In genomic region chrX:18906286-18906685, GRCh38 we compare ENCODE assay signal across 36 cellular contexts.
"Had no signal": no experiment of that assay in that cellular context is flagged by ENCODE, and none has a peak within 500 bp of the region (broad histone marks: within the 10 kb centered on the region; RNA-seq: fewer than 3 reads in every experiment).

No MANE protein-coding gene starts in this region.

- H3K27ac ChIP-seq: KMS-11 had no signal

- H3K36me3 ChIP-seq: MG63 had no signal

- DNase-seq: Karpas-422, Kasumi-1, MG63, MM.1S, MV-4-11, NCI-H1048, NCI-H1092, NCI-H1092 treated with DMSO at 0.1 percent for 48 hours, NCI-H1105, NCI-H1105 treated with DMSO at 0.1 percent for 48 hours, NCI-H1417, NCI-H1417 treated with DMSO at 0.1 percent for 48 hours, NCI-H1436, NCI-H1436 treated with DMSO at 0.1 percent for 48 hours, NCI-H146, NCI-H1694, NCI-H1694 treated with DMSO at 0.1 percent for 48 hours, NCI-H187, NCI-H187 treated with DMSO at 0.1 percent for 48 hours, NCI-H1930, NCI-H2029, NCI-H2029 treated with DMSO at 0.1 percent for 48 hours, NCI-H2081, NCI-H2081 treated with DMSO at 0.1 percent for 48 hours, NCI-H2107, NCI-H2171, NCI-H2171 treated with DMSO at 0.1 percent for 48 hours, NCI-H2227 treated with DMSO at 0.1 percent for 48 hours, NCI-H226, NCI-H345, NCI-H446, NCI-H446 treated with DMSO at 0.1 percent for 48 hours, NCI-H510A, NCI-H510A treated with DMSO at 0.1 percent for 48 hours, NCI-H524 had no signal

- H3K4me3 ChIP-seq: MG63 had no signal

- H3K9me3 ChIP-seq: MG63 had no signal

- H3K27me3 ChIP-seq: MG63 had no signal

- H3K4me2 ChIP-seq: KMS-11 had no signal
